17 cellular contexts compared by ENCODE assay signal in the genomic region with DNA sequence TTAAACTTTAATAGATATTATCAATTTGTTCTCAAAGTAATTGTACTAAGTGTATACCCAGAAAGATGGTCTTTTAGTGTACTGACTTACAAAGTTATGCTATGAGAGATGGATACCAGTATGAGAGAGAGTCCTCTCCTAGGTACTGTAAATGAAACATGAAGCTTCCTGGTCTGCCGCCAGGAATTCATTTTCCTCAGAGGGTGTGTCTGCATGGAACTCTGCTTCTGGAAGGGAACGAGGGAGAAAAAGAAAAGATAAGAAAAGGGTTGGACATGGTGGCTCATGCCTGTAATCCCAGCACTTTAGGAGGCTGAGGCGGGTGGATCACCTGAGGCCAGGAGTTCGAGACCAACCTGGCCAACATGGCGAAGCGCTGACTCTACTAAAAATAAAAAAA.
"Had no signal": no experiment of that assay in that cellular context is flagged by ENCODE, and none has a peak within 500 bp of the region (broad histone marks: within the 10 kb centered on the region; RNA-seq: fewer than 3 reads in every experiment).

No MANE protein-coding gene starts in this region.

- H3K27ac Mint-ChIP-seq: activated CD4-positive, alpha-beta T cell treated with anti-CD3 and anti-CD28 coated beads, Interleukin-2, amount 10 ng/mL, durations not matched to agents 7 days and 5 days; activated naive CD8-positive, alpha-beta T cell treated with anti-CD3 and anti-CD28 coated beads, Interleukin-2, amount 10 ng/mL, durations not matched to agents 7 days and 5 days; memory B cell; nephron progenitor cell; stimulated activated naive CD8-positive, alpha-beta T cell treated with anti-CD3 and anti-CD28 coated beads, Interleukin-15, amount 100 ng/mL, for 72 hours; T-cell had no signal

- H3K27ac ChIP-seq: cardiac muscle cell, esophagus muscularis mucosa, hepatocyte, psoas muscle, right lobe of liver, testis had no signal

- FAIRE-seq: colon had no signal

- H3K9me3 ChIP-seq: esophagus muscularis mucosa, psoas muscle, right lobe of liver, testis had no signal

- H3K27me3 ChIP-seq: cardiac muscle cell, esophagus muscularis mucosa, hepatocyte, right lobe of liver, testis had no signal

- H3K4me3 ChIP-seq: cardiac muscle cell, esophagus muscularis mucosa, hepatocyte, psoas muscle, right lobe of liver, testis had no signal

- H2AFZ ChIP-seq: hepatocyte had no signal

- H3K9me3 Mint-ChIP-seq: activated CD4-positive, alpha-beta T cell treated with anti-CD3 and anti-CD28 coated beads, Interleukin-2, amount 10 ng/mL, durations not matched to agents 7 days and 5 days; activated naive CD8-positive, alpha-beta T cell treated with anti-CD3 and anti-CD28 coated beads, Interleukin-2, amount 10 ng/mL, durations not matched to agents 7 days and 5 days; memory B cell; nephron progenitor cell; stimulated activated naive CD8-positive, alpha-beta T cell treated with anti-CD3 and anti-CD28 coated beads, Interleukin-15, amount 100 ng/mL, for 72 hours; T-cell had no signal

- DNase-seq: activated CD4-positive, alpha-beta T cell treated with anti-CD3 and anti-CD28 coated beads, Interleukin-2, amount 10 ng/mL, durations not matched to agents 7 days and 5 days; activated CD8-positive, alpha-beta memory T cell treated with anti-CD3 and anti-CD28 coated beads, Interleukin-2, amount 50 U/mL, for 48 hours; activated naive CD8-positive, alpha-beta T cell treated with anti-CD3 and anti-CD28 coated beads, Interleukin-2, amount 10 ng/mL, durations not matched to agents 7 days and 5 days; aorta; left ventricle myocardium superior; nephron progenitor cell; psoas muscle; right lobe of liver; stimulated activated naive CD8-positive, alpha-beta T cell treated with anti-CD3 and anti-CD28 coated beads, Interleukin-15, amount 100 ng/mL, for 72 hours; T-cell; T-helper 9 cell; testis had no signal

- H3K36me3 Mint-ChIP-seq: T-cell had no signal

- ATAC-seq: left ventricle myocardium superior; psoas muscle; right lobe of liver; stimulated activated naive CD8-positive, alpha-beta T cell treated with anti-CD3 and anti-CD28 coated beads, Interleukin-15, amount 100 ng/mL, for 72 hours; T-cell had no signal

- H3K4me1 ChIP-seq: testis had no signal

- H3K4me2 ChIP-seq: hepatocyte had no signal

- H3K4me3 Mint-ChIP-seq: activated CD4-positive, alpha-beta T cell treated with anti-CD3 and anti-CD28 coated beads, Interleukin-2, amount 10 ng/mL, durations not matched to agents 7 days and 5 days; activated naive CD8-positive, alpha-beta T cell treated with anti-CD3 and anti-CD28 coated beads, Interleukin-2, amount 10 ng/mL, durations not matched to agents 7 days and 5 days; memory B cell; stimulated activated naive CD8-positive, alpha-beta T cell treated with anti-CD3 and anti-CD28 coated beads, Interleukin-15, amount 100 ng/mL, for 72 hours had no signal

- H3K27me3 Mint-ChIP-seq: stimulated activated naive CD8-positive, alpha-beta T cell treated with anti-CD3 and anti-CD28 coated beads, Interleukin-15, amount 100 ng/mL, for 72 hours had no signal
